24 cellular contexts compared by ENCODE assay signal in genomic region chr6:124943658-124944057, GRCh38. TPM values are rescaled to one million over a fixed set of nuclear protein-coding genes. Genes with fewer than 3 reads are reported as not detected.
"Had no signal": no experiment of that assay in that cellular context is flagged by ENCODE, and none has a peak within 500 bp of the region (broad histone marks: within the 10 kb centered on the region; RNA-seq: fewer than 3 reads in every experiment).

No MANE protein-coding gene starts in this region.

- H3K27me3 Mint-ChIP-seq: activated CD8-positive, alpha-beta memory T cell treated with anti-CD3 and anti-CD28 coated beads, Interleukin-2, amount 10 ng/mL, durations not matched to agents 7 days and 5 days; activated CD8-positive, alpha-beta T cell treated with anti-CD3 and anti-CD28 coated beads for 36 hours; activated naive CD4-positive, alpha-beta T cell treated with anti-CD3 and anti-CD28 coated beads, Interleukin-2, amount 10 ng/mL, durations not matched to agents 7 days and 5 days; stimulated activated naive CD8-positive, alpha-beta T cell treated with anti-CD3 and anti-CD28 coated beads, Interleukin-15, Interleukin-2, amounts not matched to agents 100 ng/mL and 50 ng/mL, for 24 hours had no signal

- H3K4me2 ChIP-seq: neural progenitor cell had no signal

- H3K4me1 Mint-ChIP-seq: activated CD4-positive, alpha-beta T cell treated with anti-CD3 and anti-CD28 coated beads, Interleukin-2, amount 10 ng/mL, durations not matched to agents 7 days and 5 days; activated CD8-positive, alpha-beta memory T cell treated with anti-CD3 and anti-CD28 coated beads, Interleukin-2, amount 10 ng/mL, durations not matched to agents 7 days and 5 days; activated naive CD4-positive, alpha-beta T cell treated with anti-CD3 and anti-CD28 coated beads, Interleukin-2, amount 10 ng/mL, durations not matched to agents 7 days and 5 days; naive thymus-derived CD8-positive, alpha-beta T cell; neural progenitor cell had no signal

- H3K27ac ChIP-seq: esophagus squamous epithelium, lower lobe of right lung, neural progenitor cell, right atrium auricular region, skin epidermis, thyroid gland, upper lobe of right lung, WERI-Rb-1 had no signal

- DNase-seq: activated CD4-positive, alpha-beta T cell treated with anti-CD3 and anti-CD28 coated beads, Interleukin-2, amount 10 ng/mL, durations not matched to agents 7 days and 5 days; activated CD4-positive, CD25-positive, alpha-beta regulatory T cell treated with anti-CD3 and anti-CD28 coated beads, Interleukin-2, amount 50 U/mL, for 72 hours; activated CD8-positive, alpha-beta memory T cell treated with anti-CD3 and anti-CD28 coated beads, Interleukin-2, amount 10 ng/mL, durations not matched to agents 7 days and 5 days; activated CD8-positive, alpha-beta T cell treated with anti-CD3 and anti-CD28 coated beads for 36 hours; activated effector memory CD4-positive, alpha-beta T cell treated with anti-CD3 and anti-CD28 coated beads, Interleukin-2, amount 50 U/mL, for 16 hours; activated naive CD4-positive, alpha-beta T cell treated with anti-CD3 and anti-CD28 coated beads, Interleukin-2, amount 10 ng/mL, durations not matched to agents 7 days and 5 days; activated T-cell treated with anti-CD3 and anti-CD28 coated beads for 4 hours; caudate nucleus; effector memory CD4-positive, alpha-beta T cell; esophagus squamous epithelium; foreskin melanocyte; lower lobe of right lung; naive thymus-derived CD8-positive, alpha-beta T cell; stimulated activated CD4-positive, alpha-beta T cell treated with anti-CD3 and anti-CD28 coated beads, Interleukin-1b, Interleukin-23, amount 100 ng/mL, for 48 hours; substantia nigra; T-helper 1 cell; thyroid gland; upper lobe of right lung; WERI-Rb-1 had no signal

- H3K27me3 ChIP-seq: esophagus squamous epithelium, neural progenitor cell, right atrium auricular region, thyroid gland, upper lobe of right lung had no signal

- H3K4me3 ChIP-seq: esophagus squamous epithelium, lower lobe of right lung, neural progenitor cell, right atrium auricular region, skin epidermis, thyroid gland, upper lobe of right lung had no signal

- H2AFZ ChIP-seq: neural progenitor cell had no signal

- H3K9me3 Mint-ChIP-seq: activated CD4-positive, alpha-beta T cell treated with anti-CD3 and anti-CD28 coated beads, Interleukin-2, amount 10 ng/mL, durations not matched to agents 7 days and 5 days; activated CD8-positive, alpha-beta T cell treated with anti-CD3 and anti-CD28 coated beads for 36 hours; activated naive CD4-positive, alpha-beta T cell treated with anti-CD3 and anti-CD28 coated beads, Interleukin-2, amount 10 ng/mL, durations not matched to agents 7 days and 5 days; neural progenitor cell; stimulated activated naive CD8-positive, alpha-beta T cell treated with anti-CD3 and anti-CD28 coated beads, Interleukin-15, Interleukin-2, amounts not matched to agents 100 ng/mL and 50 ng/mL, for 24 hours had no signal

- H3K4me3 Mint-ChIP-seq: activated CD4-positive, alpha-beta T cell treated with anti-CD3 and anti-CD28 coated beads, Interleukin-2, amount 10 ng/mL, durations not matched to agents 7 days and 5 days; activated CD8-positive, alpha-beta memory T cell treated with anti-CD3 and anti-CD28 coated beads, Interleukin-2, amount 10 ng/mL, durations not matched to agents 7 days and 5 days; activated CD8-positive, alpha-beta T cell treated with anti-CD3 and anti-CD28 coated beads for 36 hours; activated naive CD4-positive, alpha-beta T cell treated with anti-CD3 and anti-CD28 coated beads, Interleukin-2, amount 10 ng/mL, durations not matched to agents 7 days and 5 days; naive thymus-derived CD8-positive, alpha-beta T cell; neural progenitor cell; stimulated activated naive CD8-positive, alpha-beta T cell treated with anti-CD3 and anti-CD28 coated beads, Interleukin-15, Interleukin-2, amounts not matched to agents 100 ng/mL and 50 ng/mL, for 24 hours had no signal

- ATAC-seq: activated CD8-positive, alpha-beta memory T cell treated with anti-CD3 and anti-CD28 coated beads, Interleukin-2, amount 10 ng/mL, durations not matched to agents 7 days and 5 days; activated CD8-positive, alpha-beta T cell treated with anti-CD3 and anti-CD28 coated beads for 36 hours; left lobe of liver; lower lobe of right lung; naive thymus-derived CD8-positive, alpha-beta T cell; upper lobe of right lung had no signal

- H3K4me1 ChIP-seq: esophagus squamous epithelium, lower lobe of right lung, neural progenitor cell, right atrium auricular region, upper lobe of right lung had no signal

- H3K9me3 ChIP-seq: esophagus squamous epithelium, lower lobe of right lung, right atrium auricular region, thyroid gland, upper lobe of right lung had no signal

- H3K9ac ChIP-seq: neural progenitor cell had no signal

- H3K36me3 Mint-ChIP-seq: activated CD8-positive, alpha-beta memory T cell treated with anti-CD3 and anti-CD28 coated beads, Interleukin-2, amount 10 ng/mL, durations not matched to agents 7 days and 5 days; activated naive CD4-positive, alpha-beta T cell treated with anti-CD3 and anti-CD28 coated beads, Interleukin-2, amount 10 ng/mL, durations not matched to agents 7 days and 5 days; neural progenitor cell had no signal

- H3K27ac Mint-ChIP-seq: activated CD4-positive, alpha-beta T cell treated with anti-CD3 and anti-CD28 coated beads, Interleukin-2, amount 10 ng/mL, durations not matched to agents 7 days and 5 days; activated CD8-positive, alpha-beta memory T cell treated with anti-CD3 and anti-CD28 coated beads, Interleukin-2, amount 10 ng/mL, durations not matched to agents 7 days and 5 days; activated CD8-positive, alpha-beta T cell treated with anti-CD3 and anti-CD28 coated beads for 36 hours; activated naive CD4-positive, alpha-beta T cell treated with anti-CD3 and anti-CD28 coated beads, Interleukin-2, amount 10 ng/mL, durations not matched to agents 7 days and 5 days; naive thymus-derived CD8-positive, alpha-beta T cell; neural progenitor cell; stimulated activated naive CD8-positive, alpha-beta T cell treated with anti-CD3 and anti-CD28 coated beads, Interleukin-15, Interleukin-2, amounts not matched to agents 100 ng/mL and 50 ng/mL, for 24 hours had no signal

- H3K36me3 ChIP-seq: esophagus squamous epithelium, lower lobe of right lung, neural progenitor cell, right atrium auricular region, thyroid gland, upper lobe of right lung, WERI-Rb-1 had no signal

RNA-seq across cellular contexts. Expression of gene RNF217, which starts 18.6 kb away (rescaled TPM):
- total RNA-seq: naive thymus-derived CD8-positive, alpha-beta T cell had no signal
